1 cellular context compared by ENCODE assay signal in genomic region chr7:70694357-70694908, GRCh38.
TF ChIP-seq lines count a peak whose summit lies in the region.

No MANE protein-coding gene starts in this region.

TF ChIP-seq in GM23338, 12 proteins besides CTCF, POLR2A, EP300 and RAD21 (continued from another document):
- TF ChIP-seq NANOG (IDR thresholded peaks at IDR 0.05; ENCODE audit: borderline replicate concordance) (no peak), CREB1 (CRISPR knock-in tag; IDR thresholded peaks at IDR 0.05; ENCODE audit: low read depth) (no peak), EZH2phosphoT487 (IDR thresholded peaks at IDR 0.05; ENCODE audit: unreplicated experiment) (no peak), STAT1 (IDR thresholded peaks at IDR 0.05; ENCODE audit: unreplicated experiment) (no peak), ZNF331 (CRISPR knock-in tag; IDR thresholded peaks at IDR 0.05; ENCODE audit: low read depth) (no peak)
TF ChIP-seq in GM23338: peak in this region for 0.
